In genomic region chr16:85377388-85378144, GRCh38 we compare ENCODE assay signal across 1 cellular context.
TF ChIP-seq lines count a peak whose summit lies in the region.

No MANE protein-coding gene starts in this region.

TF ChIP-seq in K562, 482 proteins besides CTCF, POLR2A, EP300 and RAD21 (continued from another document):
- peak; percentile 68; the same call in 1 of the 2 replicates for TF ChIP-seq ZBTB1 (CRISPR knock-in tag; IDR thresholded peaks at IDR 0.05; ENCODE audit: borderline replicate concordance, low read depth)
- TF ChIP-seq ZNF561 (CRISPR knock-in tag; conservative IDR thresholded peaks at IDR 0.05): no peak
- TF ChIP-seq ETV6 (IDR thresholded peaks at IDR 0.05; ENCODE audit: borderline replicate concordance in 1 of 2, low read depth in 2 of 2, low read length in 1 of 2): 0 out of 4 replicates have a peak, but pooled peaks of 1 of the 2 experiments have one; percentile 20
- no peak for TF ChIP-seq ETV6 (CRISPR knock-in tag; IDR thresholded peaks at IDR 0.05; ENCODE audit: borderline replicate concordance)
- no peak for TF ChIP-seq TSHZ1 (CRISPR knock-in tag; IDR thresholded peaks at IDR 0.05)
